ENCODE assay signal across 38 cellular contexts in genomic region chr15:51687565-51687964, GRCh38. TPM values are rescaled to one million over a fixed set of nuclear protein-coding genes. Genes with fewer than 3 reads are reported as not detected.
"Had no signal": no experiment of that assay in that cellular context is flagged by ENCODE, and none has a peak within 500 bp of the region (broad histone marks: within the 10 kb centered on the region; RNA-seq: fewer than 3 reads in every experiment).

No MANE protein-coding gene starts in this region.

- H3K4me1 ChIP-seq: adrenal gland, body of pancreas, breast epithelium had no signal

- H3K27ac ChIP-seq: adrenal gland, body of pancreas, brain microvascular endothelial cell, breast epithelium, cardiac muscle cell, VCaP had no signal

- H3K9me3 ChIP-seq: body of pancreas, breast epithelium had no signal

- H3K27me3 ChIP-seq: body of pancreas, cardiac muscle cell had no signal

- FAIRE-seq: astrocyte, TTC549 had no signal

- H3K36me3 ChIP-seq: adrenal gland, brain microvascular endothelial cell, breast epithelium, cardiac muscle cell had no signal

- H3K4me3 ChIP-seq: adrenal gland, body of pancreas, breast epithelium, cardiac muscle cell had no signal

- ATAC-seq: activated CD8-positive, alpha-beta T cell treated with anti-CD3 and anti-CD28 coated beads for 36 hours; activated naive CD4-positive, alpha-beta T cell treated with anti-CD3 and anti-CD28 coated beads, Interleukin-2, amount 50 U/mL, for 72 hours; activated T-cell treated with anti-CD3 and anti-CD28 coated beads, Interleukin-2, amount 50 U/mL, for 4 hours; activated T-cell treated with anti-CD3 and anti-CD28 coated beads, Interleukin-2, amount 50 U/mL, for 72 hours; activated T-helper 17 cell treated with anti-CD3 and anti-CD28 coated beads, Interleukin-2, amount 50 U/mL, for 72 hours; body of pancreas had no signal

- DNase-seq: activated B cell treated with CpG ODN at 0.5 μM for 24 hours; activated CD4-positive, alpha-beta memory T cell treated with anti-CD3 and anti-CD28 coated beads for 36 hours; activated CD4-positive, alpha-beta T cell treated with anti-CD3 and anti-CD28 coated beads for 4 hours; activated CD4-positive, alpha-beta T cell treated with anti-CD3 and anti-CD28 coated beads, Interleukin-2, amount 10 ng/mL, durations not matched to agents 24 days and 14 days; activated CD4-positive, alpha-beta T cell treated with anti-CD3 and anti-CD28 coated beads, Interleukin-2, amount 50 U/mL, for 1 hour; activated CD4-positive, alpha-beta T cell treated with anti-CD3 and anti-CD28 coated beads, Interleukin-2, amount 50 U/mL, for 4 hours; activated CD4-positive, CD25-positive, alpha-beta regulatory T cell treated with anti-CD3 and anti-CD28 coated beads, Interleukin-2, amount 50 U/mL, for 72 hours; activated CD8-positive, alpha-beta memory T cell treated with anti-CD3 and anti-CD28 coated beads, Interleukin-2, amount 50 U/mL, for 4 hours; activated CD8-positive, alpha-beta T cell treated with anti-CD3 and anti-CD28 coated beads for 36 hours; activated effector memory CD4-positive, alpha-beta T cell treated with anti-CD3 and anti-CD28 coated beads, Interleukin-2, amount 50 U/mL, for 16 hours; activated gamma-delta T cell treated with Interleukin-2 at 50 U/mL for 16 hours; activated naive CD4-positive, alpha-beta T cell; activated naive CD4-positive, alpha-beta T cell treated with anti-CD3 and anti-CD28 coated beads for 36 hours; activated naive CD4-positive, alpha-beta T cell treated with anti-CD3 and anti-CD28 coated beads, Interleukin-2, amount 50 U/mL, for 16 hours; activated naive CD8-positive, alpha-beta T cell treated with anti-CD3 and anti-CD28 coated beads for 36 hours; activated T-cell treated with anti-CD3 and anti-CD28 coated beads for 4 hours; activated T-cell treated with anti-CD3 and anti-CD28 coated beads, Interleukin-2, amount 50 U/mL, for 1 hour; activated T-cell treated with anti-CD3 and anti-CD28 coated beads, Interleukin-2, amount 50 U/mL, for 4 hours; activated T-cell treated with anti-CD3 and anti-CD28 coated beads, Interleukin-2, amount 50 U/mL, for 72 hours; adrenal gland; amniotic stem cell; aorta; body of pancreas; brain microvascular endothelial cell; caudate nucleus; cerebellar nuclear complex; T-helper 2 cell; T-helper 9 cell had no signal

RNA-seq across cellular contexts. Expression of gene SCG3, which starts 6.3 kb away (rescaled TPM):
- total RNA-seq: activated B cell treated with CpG ODN at 0.5 μM for 24 hours; activated CD4-positive, alpha-beta memory T cell treated with anti-CD3 and anti-CD28 coated beads for 36 hours; activated CD4-positive, alpha-beta T cell treated with anti-CD3 and anti-CD28 coated beads, Interleukin-2, amount 10 ng/mL, durations not matched to agents 24 days and 14 days; activated CD8-positive, alpha-beta memory T cell treated with anti-CD3 and anti-CD28 coated beads for 36 hours; activated CD8-positive, alpha-beta T cell treated with anti-CD3 and anti-CD28 coated beads for 36 hours; activated naive CD4-positive, alpha-beta T cell treated with anti-CD3 and anti-CD28 coated beads for 36 hours; activated naive CD8-positive, alpha-beta T cell treated with anti-CD3 and anti-CD28 coated beads for 36 hours; activated T-cell treated with anti-CD3 and anti-CD28 coated beads, Interleukin-2, amount 50 U/mL, for 4 hours; activated T-cell treated with anti-CD3 and anti-CD28 coated beads, Interleukin-2, amount 50 U/mL, for 72 hours; activated T-helper 1 cell treated with anti-CD3 and anti-CD28 coated beads, Interleukin-12 subunit alpha, Interleukin-12 subunit beta, Interleukin-2, Interleukin-4 antibody, amounts not matched to agents 30 ng/mL and 10 ng/mL and 1 ng/mL, durations not matched to agents 14 hours and 24 hours and 36 hours; activated T-helper 17 cell treated with anti-CD3 and anti-CD28 coated beads, Interleukin-2, amount 50 U/mL, for 72 hours; aorta; cardiac muscle cell; chondrocyte had no signal
- polyA plus RNA-seq: cardiac muscle cell had no signal
